ENCODE assay signal across 20 cellular contexts in the genomic region with DNA sequence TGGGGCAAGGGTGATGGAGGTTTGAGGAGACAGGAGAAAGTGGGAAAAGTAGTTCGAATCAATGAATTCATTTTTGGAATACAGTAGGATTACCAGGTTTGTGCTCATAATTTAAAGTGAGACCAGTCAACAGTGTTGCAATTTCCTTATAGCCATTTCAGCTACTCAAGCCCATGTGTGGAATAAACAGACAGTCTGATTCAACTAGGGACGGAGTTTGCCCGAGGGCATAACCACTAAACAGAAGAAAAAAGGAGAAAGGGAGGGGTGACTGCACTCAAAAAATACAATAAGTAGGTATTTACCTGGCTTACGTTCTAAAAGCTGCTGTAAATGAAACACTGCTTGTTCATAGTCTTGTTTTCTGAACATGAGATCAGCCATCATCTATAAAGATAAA.
DNase-seq lines count a peak whose midpoint lies in the region; ATAC-seq and TF ChIP-seq lines count a peak whose summit lies in the region.
"Had no signal": no experiment of that assay in that cellular context is flagged by ENCODE, and none has a peak within 500 bp of the region (broad histone marks: within the 10 kb centered on the region; RNA-seq: fewer than 3 reads in every experiment).

No MANE protein-coding gene starts in this region.

- peaks cover 68% of the 10 kb centered on the region for H3K36me3 Mint-ChIP-seq in dendritic cell treated with granulocyte-macrophage colony-stimulating factor and Interleukin-4, amounts not matched to agents 40 ng/mL and 50 ng/mL, for 4 days (ENCODE audit: low read depth)

- H3K4me3 Mint-ChIP-seq in dendritic cell treated with granulocyte-macrophage colony-stimulating factor and Interleukin-4, amounts not matched to agents 40 ng/mL and 50 ng/mL, for 4 days: no peak overlapping the region
- H3K4me3 Mint-ChIP-seq: CD4-positive, CD25-positive, alpha-beta regulatory T cell; stimulated activated naive CD8-positive, alpha-beta T cell treated with anti-CD3 and anti-CD28 coated beads, Interleukin-15, Interleukin-2, amounts not matched to agents 100 ng/mL and 50 ng/mL, for 24 hours had no signal

- peaks cover 13 to 32% of the 10 kb centered on the region in 2 experiments for H3K4me1 ChIP-seq in neutrophil (ENCODE audit: control insufficient read depth in 1 of 2, insufficient read depth in 1 of 2, low read depth in 1 of 2, low read length in 1 of 2)
- H3K4me1 ChIP-seq: uterus had no signal

- DNase-seq in HPDE6-E6E7 (ENCODE audit: extremely low spot score) (peak; percentile 51), NCI-H345 (lab: John Stamatoyannopoulos, UW) (peak; percentile 20), ACHN (no peak), NCI-H748 treated with DMSO at 0.1 percent for 48 hours (lab: John Stamatoyannopoulos, UW) (no peak)
- DNase-seq: anterior cingulate cortex; CD4-positive, CD25-positive, alpha-beta regulatory T cell; colonic mucosa; DND-41; hypothalamus; NCI-H1436 treated with DMSO at 0.1 percent for 48 hours; NCI-H82; posterior cingulate gyrus; spleen; uterus had no signal

- no peaks in the 10 kb centered on the region for H3K9me3 Mint-ChIP-seq in dendritic cell treated with granulocyte-macrophage colony-stimulating factor and Interleukin-4, amounts not matched to agents 40 ng/mL and 50 ng/mL, for 4 days
- H3K9me3 Mint-ChIP-seq: stimulated activated naive CD8-positive, alpha-beta T cell treated with anti-CD3 and anti-CD28 coated beads, Interleukin-15, Interleukin-2, amounts not matched to agents 100 ng/mL and 50 ng/mL, for 24 hours had no signal

- no peak for ATAC-seq in HG03135 (IDR thresholded peaks at IDR 0.05; ENCODE audit: unreplicated experiment)

- no peak for TF ChIP-seq CTCF in neutrophil (IDR thresholded peaks at IDR 0.05)

- in situ Hi-C loops in ACHN (cut with HindIII; ENCODE audit: low pct_ligation_motif_present, low pct_unique_long_range_greater_than_20kb, low sequenced_read_pairs): no loop called here

- peak overlapping the region; percentile 61 for H3K27ac ChIP-seq in neutrophil
- H3K27ac ChIP-seq: colonic mucosa, SK-N-MC, uterus had no signal

- peak overlapping the region; percentile 68 for H3K27ac Mint-ChIP-seq in dendritic cell treated with granulocyte-macrophage colony-stimulating factor and Interleukin-4, amounts not matched to agents 40 ng/mL and 50 ng/mL, for 4 days
- H3K27ac Mint-ChIP-seq: stimulated activated naive CD8-positive, alpha-beta T cell treated with anti-CD3 and anti-CD28 coated beads, Interleukin-15, Interleukin-2, amounts not matched to agents 100 ng/mL and 50 ng/mL, for 24 hours had no signal

- H3K4me1 Mint-ChIP-seq in dendritic cell treated with granulocyte-macrophage colony-stimulating factor and Interleukin-4, amounts not matched to agents 40 ng/mL and 50 ng/mL, for 4 days (ENCODE audit: low read depth): peaks cover 43% of the 10 kb centered on the region

- intact Hi-C loops in dendritic cell treated with granulocyte-macrophage colony-stimulating factor and Interleukin-4, amounts not matched to agents 40 ng/mL and 50 ng/mL, for 4 days (cut with micrococcal nuclease): no loop called here

- no peak overlapping the region for H3K4me3 ChIP-seq in neutrophil (ENCODE audit: low read depth in 1 of 2, low read length in 1 of 2)
- H3K4me3 ChIP-seq: colonic mucosa, HAP-1, SK-N-MC, spleen, uterus had no signal

- no peaks in the 10 kb centered on the region for H3K36me3 ChIP-seq in neutrophil
- H3K36me3 ChIP-seq: uterus had no signal

- H3K27me3 ChIP-seq in neutrophil: no peaks in the 10 kb centered on the region
- H3K27me3 ChIP-seq: colonic mucosa, spleen, uterus had no signal

- H3K27me3 Mint-ChIP-seq in dendritic cell treated with granulocyte-macrophage colony-stimulating factor and Interleukin-4, amounts not matched to agents 40 ng/mL and 50 ng/mL, for 4 days: no peaks in the 10 kb centered on the region
- H3K27me3 Mint-ChIP-seq: CD4-positive, CD25-positive, alpha-beta regulatory T cell; stimulated activated naive CD8-positive, alpha-beta T cell treated with anti-CD3 and anti-CD28 coated beads, Interleukin-15, Interleukin-2, amounts not matched to agents 100 ng/mL and 50 ng/mL, for 24 hours had no signal

- no peaks in the 10 kb centered on the region for H3K9me3 ChIP-seq in neutrophil
- H3K9me3 ChIP-seq: colonic mucosa, HAP-1, spleen, uterus had no signal

Comparison
In these comparisons a context has a peak if more than half of its experiments do, and no peak if none do; other contexts are left out.
1. DNase-seq: peak in HPDE6-E6E7 (single experiment) and NCI-H345 (single experiment); none in ACHN (single experiment) and NCI-H748 treated with DMSO at 0.1 percent for 48 hours (single experiment).